In genomic region chr3:64297563-64297962, GRCh38 we compare ENCODE assay signal across 31 cellular contexts.
A peak's percentile ranks its signal among the peaks of the same experiment; 100 is the strongest.
DNase-seq lines count a peak whose midpoint lies in the region; ATAC-seq, FAIRE-seq and TF ChIP-seq lines count a peak whose summit lies in the region.
"Had no signal": no experiment of that assay in that cellular context is flagged by ENCODE, and none has a peak within 500 bp of the region (broad histone marks: within the 10 kb centered on the region; RNA-seq: fewer than 3 reads in every experiment).

No MANE protein-coding gene starts in this region.

- no peak overlapping the region for H3K4me2 ChIP-seq in PC-3 (ENCODE audit: low read length)
- H3K4me2 ChIP-seq: A549; BLaER1; BLaER1 treated with 17β-estradiol and CSF1 and Interleukin-3, amounts not matched to agents 10 nM and 100 nM had no signal

- no peaks in the 10 kb centered on the region for H3F3A ChIP-seq in PC-3 (ENCODE audit: low read length, unreplicated experiment)

- no peaks in the 10 kb centered on the region for H3K36me3 ChIP-seq in PC-3 (ENCODE audit: low read depth, low read length)
- H3K36me3 ChIP-seq: BE2C; BLaER1; BLaER1 treated with 17β-estradiol and CSF1 and Interleukin-3, amounts not matched to agents 10 nM and 100 nM had no signal

- TF ChIP-seq CTCF in PC-3 (conservative IDR thresholded peaks at IDR 0.05; ENCODE audit: low read depth, low read length) = no peak

- peak overlapping the region; percentile 23; the same call in 1 of the 2 replicates for H3K27ac ChIP-seq in PC-3 (ENCODE audit: low read length)
- H3K27ac ChIP-seq: 22Rv1; A549; BLaER1; BLaER1 treated with 17β-estradiol and CSF1 and Interleukin-3, amounts not matched to agents 10 nM and 100 nM; C4-2B had no signal

- POLR2A ChIA-PET in PC-3 (lab: Charles Lee; ENCODE audit: unreplicated experiment) = no interaction called here

- intact Hi-C loops in PC-3 (cut with micrococcal nuclease) = no loop called here

- peak; percentile 13 for FAIRE-seq in urothelium cell line (lab: Jason Lieb, UNC)
- FAIRE-seq: A204.1, A549, D721Med had no signal

- H3K9ac ChIP-seq in PC-3 (ENCODE audit: low read length) = no peak overlapping the region
- H3K9ac ChIP-seq: BLaER1; BLaER1 treated with 17β-estradiol and CSF1 and Interleukin-3, amounts not matched to agents 10 nM and 100 nM had no signal

- no TSS peak for BruUV-seq in PC-3 (replicated peaks; lab: Mats Ljungman, UMichigan)

- no peaks in the 10 kb centered on the region for H3K9me2 ChIP-seq in PC-3 (replicated peaks; ENCODE audit: low read length)

- H4K20me1 ChIP-seq in PC-3 (ENCODE audit: low read length) = no peaks in the 10 kb centered on the region
- H4K20me1 ChIP-seq: BLaER1; BLaER1 treated with 17β-estradiol and CSF1 and Interleukin-3, amounts not matched to agents 10 nM and 100 nM had no signal

- no peaks in the 10 kb centered on the region for H3K79me2 ChIP-seq in PC-3 (ENCODE audit: low read length)

- no peak overlapping the region for H3K4me3 ChIP-seq in PC-3 (ENCODE audit: low read length)
- H3K4me3 ChIP-seq: A549; BLaER1; BLaER1 treated with 17β-estradiol and CSF1 and Interleukin-3, amounts not matched to agents 10 nM and 100 nM had no signal

- H3K4me1 ChIP-seq in PC-3 (ENCODE audit: insufficient read depth, low read length) = no peaks in the 10 kb centered on the region
- H3K4me1 ChIP-seq: BE2C; BLaER1; BLaER1 treated with 17β-estradiol and CSF1 and Interleukin-3, amounts not matched to agents 10 nM and 100 nM; Caco-2 had no signal

- H2AFZ ChIP-seq in PC-3 (ENCODE audit: low read length) = no peak overlapping the region

- CTCF ChIA-PET in PC-3 (lab: Charles Lee) = no interaction called here

- ATAC-seq in PC-3 = peak; percentile 83
- ATAC-seq in HG03039 (IDR thresholded peaks at IDR 0.05; ENCODE audit: unreplicated experiment) = no peak
- ATAC-seq: A549; CD8-positive, alpha-beta T cell had no signal

- no peaks in the 10 kb centered on the region for H3K27me3 ChIP-seq in PC-3 (ENCODE audit: low read length)
- H3K27me3 ChIP-seq: BE2C; BLaER1; BLaER1 treated with 17β-estradiol and CSF1 and Interleukin-3, amounts not matched to agents 10 nM and 100 nM had no signal

- peak; percentile 51 for DNase-seq in PC-3
- no peak for DNase-seq in urothelium cell line (ENCODE audit: low spot score)
- DNase-seq in central memory CD4-positive, alpha-beta T cell = no peak
- DNase-seq: 8988T; ACHN; AML-193; BE2C; C1 segment of cervical spinal cord; Caco-2; Calu3; CD4-positive, alpha-beta memory T cell; CD4-positive, alpha-beta T cell; CD4-positive, CD25-positive, alpha-beta regulatory T cell; CD8-positive, alpha-beta memory T cell; CD8-positive, alpha-beta T cell; COR-L47; DMS 273 treated with DMSO at 0.1 percent for 48 hours; DMS153; DMS53; DMS79; DMS79 treated with DMSO at 0.1 percent for 48 hours; DND-41; EL had no signal

- no peaks in the 10 kb centered on the region for H3K9me3 ChIP-seq in PC-3 (ENCODE audit: low read length)
- H3K9me3 ChIP-seq: BE2C, Caco-2 had no signal
